Comparison of ENCODE assay signal across 15 cellular contexts in the genomic region with DNA sequence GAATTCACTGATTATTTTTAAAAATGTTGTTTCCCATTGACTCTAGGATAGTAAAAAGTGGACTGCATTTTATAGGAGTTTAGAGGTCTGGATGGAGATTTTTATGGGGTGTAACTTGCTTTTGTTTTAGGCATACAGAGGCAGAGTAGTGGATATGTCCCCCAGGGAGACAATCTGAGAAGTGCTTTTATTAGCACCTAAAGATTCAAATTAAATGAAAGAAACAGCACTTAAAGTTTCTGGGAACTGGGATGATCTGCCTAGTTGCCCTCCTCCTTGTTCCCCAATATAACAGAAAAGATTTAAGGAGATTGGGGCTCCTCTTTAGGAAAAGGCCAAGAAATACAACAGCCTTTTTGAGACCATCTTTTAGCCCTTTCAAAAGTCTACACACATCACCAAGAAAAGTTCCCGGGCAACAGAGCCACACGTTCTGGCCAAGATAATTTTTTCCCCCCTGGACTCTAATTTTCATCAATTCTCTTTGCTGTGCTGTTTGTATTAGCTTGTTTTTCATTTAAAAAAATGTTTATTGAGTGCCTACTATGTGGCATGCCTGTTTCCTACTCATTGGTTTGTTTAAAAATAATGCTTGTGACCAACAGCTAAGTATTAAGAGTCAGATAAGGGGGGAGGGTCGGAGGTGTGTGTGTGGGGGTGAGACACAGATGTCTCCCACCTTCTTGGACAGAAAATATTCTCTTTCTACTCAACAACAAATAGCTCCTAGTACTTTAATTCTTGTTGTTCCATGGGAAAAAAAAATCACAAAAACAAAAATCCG. TPM values are rescaled to one million over a fixed set of nuclear protein-coding genes. Genes with fewer than 3 reads are reported as not detected.
DNase-seq lines count a peak whose midpoint lies in the region; ATAC-seq and TF ChIP-seq lines count a peak whose summit lies in the region.
"Had no signal": no experiment of that assay in that cellular context is flagged by ENCODE, and none has a peak within 500 bp of the region (broad histone marks: within the 10 kb centered on the region; RNA-seq: fewer than 3 reads in every experiment).

No MANE protein-coding gene starts in this region.

- ATAC-seq in GM18867 (IDR thresholded peaks at IDR 0.05; ENCODE audit: unreplicated experiment) (no peak), HG03045 (IDR thresholded peaks at IDR 0.05; ENCODE audit: unreplicated experiment) (no peak), psoas muscle (no peak)
- ATAC-seq: left lung had no signal

- H3K36me3 Mint-ChIP-seq in IgD-negative memory B cell (peaks cover 1% of the 10 kb centered on the region), chondrocyte (ENCODE audit: low read depth) (peaks cover 3% of the 10 kb centered on the region), neural crest cell (ENCODE audit: low read depth) (peaks cover 11% of the 10 kb centered on the region)

- no peaks in the 10 kb centered on the region for H3K9me3 ChIP-seq in psoas muscle
- H3K9me3 ChIP-seq: breast epithelium, left lung had no signal

- H3K4me1 Mint-ChIP-seq in IgD-negative memory B cell, result peaks cover 14 to 20% (median 15%) of the 10 kb centered on the region in 3 donors
- H3K4me1 Mint-ChIP-seq in chondrocyte (ENCODE audit: low read depth), result peaks cover 16% of the 10 kb centered on the region
- H3K4me1 Mint-ChIP-seq in neural crest cell, result peaks cover 64% of the 10 kb centered on the region

- peaks cover 63% of the 10 kb centered on the region for H3K27me3 Mint-ChIP-seq in IgD-negative memory B cell
- H3K27me3 Mint-ChIP-seq in chondrocyte (ENCODE audit: low read depth), result peaks cover 22% of the 10 kb centered on the region
- H3K27me3 Mint-ChIP-seq in neural crest cell (ENCODE audit: low read depth), result peaks cover 27% of the 10 kb centered on the region

- no peak overlapping the region for H3K27ac ChIP-seq in psoas muscle
- H3K27ac ChIP-seq: breast epithelium, left lung, sigmoid colon had no signal

- intact Hi-C loops in psoas muscle (cut with DNase I), result no loop called here

- H3K36me3 ChIP-seq in psoas muscle (ENCODE audit: insufficient read depth in 1 of 2, low read depth in 1 of 2), result no peaks in the 10 kb centered on the region
- H3K36me3 ChIP-seq: breast epithelium, left lung, sigmoid colon had no signal

- peak; percentile 51 for DNase-seq in ELF-1 (ENCODE audit: low read depth, low spot score)
- no peak for DNase-seq in chondrocyte (ENCODE audit: low spot score)
- no peak for DNase-seq in neural crest cell (ENCODE audit: low read depth, low spot score)
- DNase-seq in stimulated activated CD4-positive, alpha-beta T cell treated with anti-CD3 and anti-CD28 coated beads, Interleukin-2, amount 100 ng/mL, for 24 hours, result no peak
- no peak for DNase-seq in psoas muscle
- DNase-seq: left lung, NCI-H524 treated with DMSO at 0.1 percent for 48 hours, sigmoid colon, SW 1271 had no signal

- H3K27ac Mint-ChIP-seq in IgD-negative memory B cell, result peak overlapping the region; percentile 52 to 80 (median 78)
- no peak overlapping the region for H3K27ac Mint-ChIP-seq in chondrocyte (ENCODE audit: unreplicated experiment)
- peak overlapping the region; percentile 99 for H3K27ac Mint-ChIP-seq in neural crest cell (ENCODE audit: unreplicated experiment)

- peaks cover 0 to 5% (median 0%) of the 10 kb centered on the region in 3 donors for H3K9me3 Mint-ChIP-seq in IgD-negative memory B cell
- H3K9me3 Mint-ChIP-seq in chondrocyte (ENCODE audit: low read depth), result no peaks in the 10 kb centered on the region
- H3K9me3 Mint-ChIP-seq in neural crest cell, result no peaks in the 10 kb centered on the region

- H3K4me1 ChIP-seq in psoas muscle, result peaks cover 4% of the 10 kb centered on the region

- H3K27me3 ChIP-seq in psoas muscle (ENCODE audit: insufficient read depth in 3 of 3, low read length in 2 of 3), result peaks cover 15 to 99% (median 41%) of the 10 kb centered on the region in 3 donors

- H3K4me3 Mint-ChIP-seq in IgD-negative memory B cell (peak overlapping the region in 2 of 4 donors; percentile 47 to 78), chondrocyte (ENCODE audit: unreplicated experiment) (peak overlapping the region; percentile 93), neural crest cell (peak overlapping the region; percentile 95)

- WGBS in psoas muscle, 3 donors, result 41 to 45% (median 42%) methylated on average over 4 of the region's 4 CpGs

- no peak for TF ChIP-seq CTCF in chondrocyte (IDR thresholded peaks at IDR 0.05)
- TF ChIP-seq CTCF in neural crest cell (conservative IDR thresholded peaks at IDR 0.05), result no peak
- TF ChIP-seq CTCF in psoas muscle (IDR thresholded peaks at IDR 0.05), result no peak

- H3K4me3 ChIP-seq in psoas muscle, result no peak overlapping the region
- H3K4me3 ChIP-seq: breast epithelium, left lung, sigmoid colon had no signal

RNA-seq across cellular contexts. Expression of gene IGF2BP1, which starts 2.4 kb away (rescaled TPM):
- polyA plus RNA-seq in IgD-negative memory B cell (not detected), psoas muscle (not detected)
- total RNA-seq in chondrocyte (47.1 to 60.0 TPM (median 57.6 TPM) in 3 replicates), neural crest cell (536 and 543 TPM in 2 replicates), psoas muscle (not detected)
- total RNA-seq: breast epithelium had no signal

RNA-seq across cellular contexts. Expression of gene GIP, which starts 26.3 kb away (rescaled TPM):
- polyA plus RNA-seq in IgD-negative memory B cell (not detected), psoas muscle (not detected)
- total RNA-seq in chondrocyte (not detected in 3 replicates), neural crest cell (not detected in 2 replicates), psoas muscle (not detected)
- total RNA-seq: breast epithelium, fibroblast of lung, left lung, MCF 10A, sigmoid colon had no signal
- polyA plus RNA-seq: fibroblast of lung, sigmoid colon had no signal

RNA-seq across cellular contexts. Expression of gene SNF8, which starts 50.1 kb away (rescaled TPM):
- polyA plus RNA-seq in IgD-negative memory B cell (108 TPM), psoas muscle (100 to 1,000 TPM; 113 to 188 (median 149) TPM)
- total RNA-seq in chondrocyte (123 to 147 TPM (median 126 TPM) in 3 replicates), neural crest cell (146 and 153 TPM in 2 replicates), psoas muscle (10 to 100 TPM; 69.7 to 96.7 (median 75.0) TPM)

Comparison
In these comparisons a context has a peak if more than half of its experiments do, and no peak if none do; other contexts are left out.
1. RNA of gene IGF2BP1, which starts 2.4 kb away (total RNA-seq): 536 to 543 TPM in neural crest cell and 47.1 to 60.0 TPM in chondrocyte; not detected in psoas muscle; every median in the first group is over 10 times any median in the second.